ENCODE assay signal across 8 cellular contexts in genomic region chr9:112361602-112362001, GRCh38. TPM values are rescaled to one million over a fixed set of nuclear protein-coding genes. Genes with fewer than 3 reads are reported as not detected.
DNase-seq lines count a peak whose midpoint lies in the region; ATAC-seq, FAIRE-seq and TF ChIP-seq lines count a peak whose summit lies in the region.

No MANE protein-coding gene starts in this region.

- FAIRE-seq in endometrium (lab: Jason Lieb, UNC) = peak; percentile 85

- no peaks in the 10 kb centered on the region for H3K79me2 ChIP-seq in OCI-LY7 (ENCODE audit: insufficient read depth, low read depth, low read length)

- H3K4me2 ChIP-seq in OCI-LY7 (ENCODE audit: low read length) = peak overlapping the region; percentile 46; the same call in 1 of the 2 replicates

- H3K9me2 ChIP-seq in OCI-LY7 (ENCODE audit: insufficient read depth, low read length) = no peaks in the 10 kb centered on the region

- CTCF ChIA-PET in BJ (lab: Yijun Ruan, JAX) = interaction anchor here (0.6 to 5.5 kb wide), 19 partner anchors 9 to 601 kb away, joined by 3 to 68 read pairs (median 6); partner anchors contain the start of gene HSDL2
- CTCF ChIA-PET in OCI-LY7 (lab: Charles Lee; ENCODE audit: unreplicated experiment) = interaction anchor here (0.5 kb wide), 1 partner anchor 335 kb away, joined by 3 read pairs; no protein-coding TSS in a partner anchor

- H3K9me3 Mint-ChIP-seq in neural crest cell = peaks cover 8% of the 10 kb centered on the region
- H3K9me3 Mint-ChIP-seq in T-helper 2 cell treated with Interferon-gamma antibody and Interleukin-4, amounts not matched to agents 5 μg/mL and 100 μg/mL, for 36 hours = peaks cover 9% of the 10 kb centered on the region

- H3K4me1 ChIP-seq in OCI-LY7 (ENCODE audit: insufficient read depth, low read length, poor library complexity, severe bottlenecking) = no peaks in the 10 kb centered on the region

- no peak overlapping the region for H3K4me3 Mint-ChIP-seq in neural crest cell
- no peak overlapping the region for H3K4me3 Mint-ChIP-seq in T-helper 2 cell treated with Interferon-gamma antibody and Interleukin-4, amounts not matched to agents 5 μg/mL and 100 μg/mL, for 36 hours

- TF ChIP-seq CTCF in BJ (IDR thresholded peaks at IDR 0.05; ENCODE audit: insufficient read depth, low read depth, low read length) (0 out of 2 replicates have a peak, but pooled peaks have one; percentile 24), OCI-LY7 (conservative IDR thresholded peaks at IDR 0.05; ENCODE audit: low read length) (peak; percentile 89), neural crest cell (conservative IDR thresholded peaks at IDR 0.05) (peak; percentile 79)

- H3K27me3 Mint-ChIP-seq in neural crest cell (ENCODE audit: low read depth) = no peaks in the 10 kb centered on the region
- H3K27me3 Mint-ChIP-seq in T-helper 2 cell treated with Interferon-gamma antibody and Interleukin-4, amounts not matched to agents 5 μg/mL and 100 μg/mL, for 36 hours (ENCODE audit: low read depth) = peaks cover 5% of the 10 kb centered on the region

- H3K27ac Mint-ChIP-seq in neural crest cell (ENCODE audit: unreplicated experiment) = no peak overlapping the region
- no peak overlapping the region for H3K27ac Mint-ChIP-seq in T-helper 2 cell treated with Interferon-gamma antibody and Interleukin-4, amounts not matched to agents 5 μg/mL and 100 μg/mL, for 36 hours

- H4K20me1 ChIP-seq in OCI-LY7 (ENCODE audit: insufficient read depth, low read length) = no peaks in the 10 kb centered on the region

- no peak overlapping the region for H3K27ac ChIP-seq in OCI-LY7 (ENCODE audit: low read depth, low read length, poor library complexity, severe bottlenecking)

- POLR2A ChIA-PET in BJ (lab: Charles Lee) (no interaction called here), OCI-LY7 (lab: Charles Lee) (interaction anchor here (1.2 to 2.0 kb wide), 2 partner anchors 8 to 17 kb away, joined by 3 to 4 read pairs; no protein-coding TSS in a partner anchor)

- no peaks in the 10 kb centered on the region for H3K4me1 Mint-ChIP-seq in neural crest cell
- peaks cover 8% of the 10 kb centered on the region for H3K4me1 Mint-ChIP-seq in T-helper 2 cell treated with Interferon-gamma antibody and Interleukin-4, amounts not matched to agents 5 μg/mL and 100 μg/mL, for 36 hours (ENCODE audit: low read depth)

- H3K36me3 ChIP-seq in BJ (ENCODE audit: control insufficient read depth, insufficient read depth, low read length) (no peaks in the 10 kb centered on the region), OCI-LY7 (ENCODE audit: insufficient read depth, low read length) (no peaks in the 10 kb centered on the region)

- H2AFZ ChIP-seq in OCI-LY7 (ENCODE audit: low read length) = peak overlapping the region; percentile 20; the same call in 1 of the 2 replicates

- H3K27me3 ChIP-seq in BJ (ENCODE audit: control insufficient read depth, insufficient read depth, low read length) = no peaks in the 10 kb centered on the region

- intact Hi-C loops in OCI-LY7 (cut with micrococcal nuclease; ENCODE audit: unreplicated experiment) = loop anchor here (2.0 to 10.0 kb wide), 4 partner anchors 177 to 601 kb away; no protein-coding TSS in a partner anchor

- no TSS peak for BruUV-seq in OCI-LY7 (replicated peaks; lab: Mats Ljungman, UMichigan)

- ATAC-seq in GM19467 (IDR thresholded peaks at IDR 0.05; ENCODE audit: unreplicated experiment) (no peak), HG03095 (IDR thresholded peaks at IDR 0.05; ENCODE audit: unreplicated experiment) (no peak)

- H3K36me3 Mint-ChIP-seq in neural crest cell (ENCODE audit: low read depth) = peaks cover 5% of the 10 kb centered on the region
- H3K36me3 Mint-ChIP-seq in T-helper 2 cell treated with Interferon-gamma antibody and Interleukin-4, amounts not matched to agents 5 μg/mL and 100 μg/mL, for 36 hours (ENCODE audit: low read depth) = no peaks in the 10 kb centered on the region

- no peak overlapping the region for H3K4me3 ChIP-seq in BJ (ENCODE audit: low read depth, low read length)
- no peak overlapping the region for H3K4me3 ChIP-seq in OCI-LY7 (ENCODE audit: low read depth, low read length, poor library complexity, severe bottlenecking)

- DNase-seq in BJ (ENCODE audit: low read depth) (no peak), HCEC 1CT (peak; percentile 43), OCI-LY7 (ENCODE audit: low spot score) (peak; percentile 68), neural crest cell (ENCODE audit: low read depth, low spot score) (peak; percentile 16)
- no peak for DNase-seq in T-helper 2 cell treated with Interferon-gamma antibody and Interleukin-4, amounts not matched to agents 5 μg/mL and 100 μg/mL, for 36 hours (ENCODE audit: low spot score)

- H3K9me3 ChIP-seq in OCI-LY7 (ENCODE audit: low read length) = no peaks in the 10 kb centered on the region

RNA-seq across cellular contexts. Expression of gene HSDL2, which starts 18.3 kb away (rescaled TPM):
- polyA plus RNA-seq in BJ (2011; rRNA removed) = 15.2 and 26.0 TPM in 2 replicates
- polyA minus RNA-seq in BJ (2011; rRNA and poly(A)+ RNA removed) = 15.4 and 21.8 TPM in 2 replicates
- total RNA-seq in OCI-LY7 (2014; rRNA removed; shearing (Covaris generic)) = 10.0 and 12.7 TPM in 2 replicates
- 16.6 and 17.1 TPM in 2 replicates for total RNA-seq in OCI-LY7 (2022)
- total RNA-seq in neural crest cell = 20.9 and 23.5 TPM in 2 replicates

RNA-seq across cellular contexts. Expression of gene PTBP3, which starts 28.2 kb away (rescaled TPM):
- polyA plus RNA-seq in BJ (2011; rRNA removed) = 36.8 and 44.4 TPM in 2 replicates
- polyA minus RNA-seq in BJ (2011; rRNA and poly(A)+ RNA removed) = 64.4 and 72.7 TPM in 2 replicates
- 33.2 and 38.1 TPM in 2 replicates for total RNA-seq in OCI-LY7 (2014; rRNA removed; shearing (Covaris generic))
- total RNA-seq in OCI-LY7 (2022) = 98.2 and 129 TPM in 2 replicates
- total RNA-seq in neural crest cell = 42.5 and 46.8 TPM in 2 replicates

Comparison
In these comparisons a context has a peak if more than half of its experiments do, and no peak if none do; other contexts are left out.
1. DNase-seq: peak in HCEC 1CT (single experiment), OCI-LY7 (single experiment) and neural crest cell (single experiment); none in BJ (single experiment) and T-helper 2 cell treated with Interferon-gamma antibody and Interleukin-4, amounts not matched to agents 5 μg/mL and 100 μg/mL, for 36 hours (single experiment).
2. CTCF ChIP-seq: peak in every context shown above with its lines; median percentile 89 in OCI-LY7; 79 in neural crest cell; 24 in BJ.